Comparison of ENCODE assay signal across 22 cellular contexts in the genomic region with DNA sequence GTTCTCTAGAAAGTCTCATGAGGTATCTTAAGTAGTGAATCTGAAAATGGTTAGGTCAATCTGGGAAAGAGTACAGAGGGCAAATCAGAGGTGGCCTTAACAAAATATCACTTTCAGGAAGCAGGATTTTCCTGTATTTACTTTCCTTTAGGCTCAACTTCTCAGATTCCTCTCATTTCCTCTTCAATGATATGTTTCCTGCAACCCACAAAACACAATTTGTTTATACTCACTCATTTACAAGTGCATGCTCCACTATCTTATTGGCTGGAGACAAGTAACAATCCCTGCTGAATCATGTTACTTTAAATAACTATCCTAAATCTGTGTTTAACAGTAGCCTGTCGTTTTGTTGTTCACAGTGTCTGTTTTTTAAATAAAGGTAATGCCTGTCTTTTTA.
"Had no signal": no experiment of that assay in that cellular context is flagged by ENCODE, and none has a peak within 500 bp of the region (broad histone marks: within the 10 kb centered on the region; RNA-seq: fewer than 3 reads in every experiment).

No MANE protein-coding gene starts in this region.

- H3K27ac ChIP-seq: coronary artery, ovary, sigmoid colon, spleen, testis, tibial artery had no signal

- DNase-seq: dermis blood vessel endothelial cell; effector memory CD4-positive, alpha-beta T cell; hypothalamus; immature natural killer cell; islet precursor cell; kidney glomerular epithelial cell; left colon; mesendoderm; naive thymus-derived CD8-positive, alpha-beta T cell; occipital lobe; ovary; posterior cingulate gyrus; retina; sigmoid colon; spleen; stimulated activated CD4-positive, alpha-beta T cell treated with anti-CD3 and anti-CD28 coated beads, Interleukin-4, amount 100 ng/mL, for 4 hours; stimulated activated naive CD8-positive, alpha-beta T cell treated with anti-CD3 and anti-CD28 coated beads, Interleukin-15, Interleukin-2, amounts not matched to agents 100 U/mL and 50 U/mL, for 24 hours; substantia nigra; testis; tibial artery had no signal

- H3K4me3 ChIP-seq: coronary artery, ovary, sigmoid colon, spleen, testis, tibial artery had no signal

- H3K36me3 ChIP-seq: ovary, sigmoid colon, spleen, tibial artery had no signal

- H3K4me1 ChIP-seq: sigmoid colon, spleen, testis, tibial artery had no signal

- ATAC-seq: left colon; naive thymus-derived CD8-positive, alpha-beta T cell; stimulated activated memory B cell treated with anti-CD40 and anti-IgM and Interleukin-4, amounts not matched to agents 10 μg/mL and 1 μg/mL and 100 μg/mL, for 72 hours; stimulated activated naive CD8-positive, alpha-beta T cell treated with anti-CD3 and anti-CD28 coated beads, Interleukin-15, Interleukin-2, amounts not matched to agents 100 U/mL and 50 U/mL, for 24 hours had no signal

- H3K9me3 ChIP-seq: ovary, sigmoid colon, testis, tibial artery had no signal

- H3K27me3 ChIP-seq: ovary, sigmoid colon, spleen, testis, tibial artery had no signal
